Comparison of ENCODE assay signal across 11 cellular contexts in the genomic region with DNA sequence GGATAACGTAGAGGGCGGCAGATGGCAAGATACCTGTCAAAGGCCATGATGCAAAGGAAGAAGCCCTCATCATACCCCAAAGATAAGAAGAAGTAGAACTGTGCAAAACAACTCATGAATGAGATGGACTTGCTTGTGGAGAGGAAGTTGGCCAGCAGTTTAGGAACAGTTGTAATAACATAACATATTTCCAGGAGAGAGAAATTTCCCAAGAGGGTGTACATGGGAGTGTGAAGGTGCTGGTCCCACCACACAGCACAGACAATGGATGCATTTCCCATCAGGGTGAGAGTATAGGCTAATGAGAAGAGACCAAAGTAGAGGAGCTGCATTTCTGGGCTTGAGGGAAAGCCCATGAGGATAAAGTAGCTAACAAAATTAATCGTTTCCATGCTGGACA. TPM values are rescaled to one million over a fixed set of nuclear protein-coding genes. Genes with fewer than 3 reads are reported as not detected.
DNase-seq lines count a peak whose midpoint lies in the region; ATAC-seq, FAIRE-seq and TF ChIP-seq lines count a peak whose summit lies in the region.
"Not testable (repeated sequence)": the region's sequence is repeated elsewhere in the genome, so short reads cannot be mapped to it uniquely, and the experiment has no call there.
"Had no signal": no experiment of that assay in that cellular context is flagged by ENCODE, and none has a peak within 500 bp of the region (broad histone marks: within the 10 kb centered on the region; RNA-seq: fewer than 3 reads in every experiment).

No MANE protein-coding gene starts in this region.

- not testable (repeated sequence) for H3K27me3 ChIP-seq in HUES48 (ENCODE audit: control insufficient read depth, insufficient read depth, low read length); astrocyte (ENCODE audit: insufficient read depth, low read length); lower lobe of right lung (ENCODE audit: low read depth); upper lobe of right lung

- H3K9me3 ChIP-seq in HUES48 (ENCODE audit: control insufficient read depth, insufficient read depth, low read length) (peaks cover 91% of the 10 kb centered on the region), astrocyte (ENCODE audit: insufficient read depth, low read depth, low read length) (peaks cover 20% of the 10 kb centered on the region)
- not testable (repeated sequence) for H3K9me3 ChIP-seq in lower lobe of right lung, upper lobe of right lung

- intact Hi-C loops in lower lobe of right lung (cut with DNase I); upper lobe of right lung (cut with DNase I): not testable (repeated sequence)

- H3K4me3 Mint-ChIP-seq in astrocyte (ENCODE audit: unreplicated experiment); stimulated activated naive CD8-positive, alpha-beta T cell treated with anti-CD3 and anti-CD28 coated beads, Interleukin-15, amount 100 ng/mL, for 72 hours: not testable (repeated sequence)

- not testable (repeated sequence) for H3K4me2 ChIP-seq in astrocyte (ENCODE audit: low read length)

- H4K20me1 ChIP-seq in astrocyte (ENCODE audit: insufficient read depth, low read length): not testable (repeated sequence)

- DNase-seq in astrocyte (ENCODE audit: low read depth); lower lobe of right lung; stimulated activated naive CD8-positive, alpha-beta T cell treated with anti-CD3 and anti-CD28 coated beads, Interleukin-15, amount 100 ng/mL, for 72 hours; upper lobe of right lung: not testable (repeated sequence)

- not testable (repeated sequence) for H3K27me3 Mint-ChIP-seq in astrocyte (ENCODE audit: low read depth, unreplicated experiment); stimulated activated naive CD8-positive, alpha-beta T cell treated with anti-CD3 and anti-CD28 coated beads, Interleukin-15, amount 100 ng/mL, for 72 hours

- not testable (repeated sequence) for TF ChIP-seq CTCF in astrocyte (IDR thresholded peaks at IDR 0.05; ENCODE audit: insufficient read depth, low read depth, low read length); lower lobe of right lung (IDR thresholded peaks at IDR 0.05); upper lobe of right lung (IDR thresholded peaks at IDR 0.05)

- H3K27ac ChIP-seq in HUES48 (ENCODE audit: low read depth, low read length); astrocyte (ENCODE audit: low read depth, low read length); lower lobe of right lung; upper lobe of right lung: not testable (repeated sequence)

- ATAC-seq in lower lobe of right lung: peak; percentile 28 to 41
- ATAC-seq in stimulated activated naive CD8-positive, alpha-beta T cell treated with anti-CD3 and anti-CD28 coated beads, Interleukin-15, amount 100 ng/mL, for 72 hours: peak; percentile 40
- ATAC-seq in upper lobe of right lung: peak; percentile 12

- not testable (repeated sequence) for H3K4me1 ChIP-seq in HUES48 (ENCODE audit: control insufficient read depth, insufficient read depth, low read length); astrocyte (ENCODE audit: insufficient read depth, low read length); lower lobe of right lung; upper lobe of right lung

- not testable (repeated sequence) for H3K9ac ChIP-seq in HUES48 (ENCODE audit: low read depth, low read length); astrocyte (ENCODE audit: low read length)

- H2AFZ ChIP-seq in astrocyte (ENCODE audit: low read depth, low read length): not testable (repeated sequence)

- H3K4me1 Mint-ChIP-seq in astrocyte (ENCODE audit: low read depth, unreplicated experiment); stimulated activated naive CD8-positive, alpha-beta T cell treated with anti-CD3 and anti-CD28 coated beads, Interleukin-15, amount 100 ng/mL, for 72 hours: not testable (repeated sequence)

- H3K4me3 ChIP-seq in HUES48 (ENCODE audit: low read depth, low read length): peak overlapping the region; percentile 32; the same call in 1 of the 2 replicates
- H3K4me3 ChIP-seq in astrocyte (ENCODE audit: insufficient read depth, low read depth, low read length); lower lobe of right lung; upper lobe of right lung: not testable (repeated sequence)

- not testable (repeated sequence) for H3K79me2 ChIP-seq in astrocyte (ENCODE audit: insufficient read depth, low read length)

- not testable (repeated sequence) for H3K36me3 Mint-ChIP-seq in astrocyte (ENCODE audit: low read depth, unreplicated experiment)

- H3K36me3 ChIP-seq in HUES48 (ENCODE audit: control insufficient read depth, insufficient read depth, low read length); astrocyte (ENCODE audit: insufficient read depth, low read length); lower lobe of right lung; upper lobe of right lung: not testable (repeated sequence)

- peak; percentile 73 for FAIRE-seq in astrocyte (lab: Jason Lieb, UNC)

- H3K9me3 Mint-ChIP-seq in astrocyte (ENCODE audit: unreplicated experiment): peaks cover 14% of the 10 kb centered on the region
- H3K9me3 Mint-ChIP-seq in stimulated activated naive CD8-positive, alpha-beta T cell treated with anti-CD3 and anti-CD28 coated beads, Interleukin-15, amount 100 ng/mL, for 72 hours: peaks cover 0 to 11% of the 10 kb centered on the region in 2 donors

- H3K27ac Mint-ChIP-seq in astrocyte (ENCODE audit: unreplicated experiment); stimulated activated naive CD8-positive, alpha-beta T cell treated with anti-CD3 and anti-CD28 coated beads, Interleukin-15, amount 100 ng/mL, for 72 hours: not testable (repeated sequence)

RNA-seq across cellular contexts. Expression of gene OR4Q3, which starts 9.5 kb away (rescaled TPM):
- not detected in 2 replicates for total RNA-seq in astrocyte
- not detected for total RNA-seq in lower lobe of right lung
- total RNA-seq in upper lobe of right lung: not detected
- total RNA-seq: A172; B cell; Caco-2; Calu3; CD4-positive, alpha-beta T cell; CD8-positive, alpha-beta T cell had no signal

RNA-seq across cellular contexts. Expression of gene OR11H2, which starts 20.2 kb away (rescaled TPM):
- total RNA-seq in astrocyte: not detected in 2 replicates
- not detected for total RNA-seq in lower lobe of right lung
- not detected for total RNA-seq in upper lobe of right lung
- total RNA-seq: A172; B cell; Caco-2; Calu3; CD4-positive, alpha-beta T cell; CD8-positive, alpha-beta T cell had no signal

RNA-seq across cellular contexts. Expression of gene OR4M1, which starts 39.4 kb away (rescaled TPM):
- not detected in 2 replicates for total RNA-seq in astrocyte
- not detected for total RNA-seq in lower lobe of right lung
- not detected for total RNA-seq in upper lobe of right lung
- total RNA-seq: A172; B cell; Caco-2; Calu3; CD4-positive, alpha-beta T cell; CD8-positive, alpha-beta T cell had no signal
